ENCODE assay signal across 16 cellular contexts in the genomic region with DNA sequence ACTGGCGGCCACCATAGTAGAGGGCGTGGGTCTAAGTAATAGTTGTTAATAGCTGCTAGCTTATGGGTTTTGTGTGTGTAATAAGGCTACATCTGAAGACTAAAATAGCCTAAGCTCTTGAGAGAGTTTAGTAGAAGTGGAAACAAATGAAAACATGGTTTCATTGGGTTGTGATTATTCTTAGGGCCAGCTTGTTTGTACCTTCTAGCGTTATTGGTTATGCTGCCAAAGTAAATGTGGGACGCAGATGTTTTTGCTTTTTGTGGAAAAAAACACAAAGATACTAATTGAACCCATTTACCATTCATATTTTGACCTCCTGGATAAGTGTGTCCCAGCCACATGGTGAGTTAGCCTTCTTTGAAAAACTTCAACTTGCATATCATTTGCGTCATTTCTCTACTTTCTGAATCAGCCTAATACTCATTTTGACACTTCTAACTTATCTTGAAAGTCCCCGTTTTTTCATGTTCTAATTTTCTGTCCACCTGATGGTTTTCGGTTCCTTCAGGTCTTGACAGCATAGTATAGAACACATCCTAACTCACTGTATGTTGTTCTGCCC.
DNase-seq lines count a peak whose midpoint lies in the region; ATAC-seq and TF ChIP-seq lines count a peak whose summit lies in the region.
"Had no signal": no experiment of that assay in that cellular context is flagged by ENCODE, and none has a peak within 500 bp of the region (broad histone marks: within the 10 kb centered on the region; RNA-seq: fewer than 3 reads in every experiment).

No MANE protein-coding gene starts in this region.

- no peaks in the 10 kb centered on the region for H3K9me3 ChIP-seq in T-helper 17 cell (ENCODE audit: control insufficient read depth, low read length, poor library complexity, severe bottlenecking)
- no peaks in the 10 kb centered on the region for H3K9me3 ChIP-seq in endodermal cell (ENCODE audit: control insufficient read depth, low read length)
- H3K9me3 ChIP-seq: HAP-1, SJSA1 had no signal

- no peaks in the 10 kb centered on the region for H3K4me1 ChIP-seq in endodermal cell (ENCODE audit: control insufficient read depth, insufficient read depth, low read length)
- H3K4me1 ChIP-seq: HAP-1 had no signal

- no peaks in the 10 kb centered on the region for H3K27me3 Mint-ChIP-seq in T-helper 17 cell
- peaks cover 1% of the 10 kb centered on the region for H3K27me3 Mint-ChIP-seq in endodermal cell (ENCODE audit: insufficient read depth)

- no peaks in the 10 kb centered on the region for H3K36me3 ChIP-seq in endodermal cell (ENCODE audit: control insufficient read depth, insufficient read depth, low read length)
- H3K36me3 ChIP-seq: HAP-1, SJSA1 had no signal

- H3K9me3 Mint-ChIP-seq in endodermal cell: peaks cover 3% of the 10 kb centered on the region

- H3K4me1 Mint-ChIP-seq in T-helper 17 cell (no peaks in the 10 kb centered on the region), endodermal cell (peaks cover 14% of the 10 kb centered on the region)
- H3K4me1 Mint-ChIP-seq: nephron had no signal

- 94 to 100% methylated on average over 1 to 5 of the region's 7 CpGs for WGBS in endodermal cell (ENCODE audit: insufficient coverage in 1 of 2, insufficient read length in 1 of 2), 2 experiments

- TF ChIP-seq CTCF in GM13976 (IDR thresholded peaks at IDR 0.05; ENCODE audit: borderline replicate concordance, control extremely low read depth, extremely low read depth, insufficient read depth, missing control alignments) (no peak), endodermal cell (conservative IDR thresholded peaks at IDR 0.05) (no peak)

- no peak overlapping the region for H3K9ac ChIP-seq in endodermal cell (ENCODE audit: extremely low read depth, low read length, poor library complexity, severe bottlenecking)

- ATAC-seq in GM19397 (IDR thresholded peaks at IDR 0.05; ENCODE audit: unreplicated experiment) (peak; percentile 79), HG02763 (IDR thresholded peaks at IDR 0.05; ENCODE audit: unreplicated experiment) (peak; percentile 89), HG03442 (IDR thresholded peaks at IDR 0.05; ENCODE audit: unreplicated experiment) (peak; percentile 93), T-helper 17 cell (no peak)

- H3K27ac Mint-ChIP-seq in T-helper 17 cell: no peak overlapping the region
- H3K27ac Mint-ChIP-seq in endodermal cell: no peak overlapping the region
- H3K27ac Mint-ChIP-seq: nephron had no signal

- no peak overlapping the region for H3K4me3 Mint-ChIP-seq in T-helper 17 cell
- H3K4me3 Mint-ChIP-seq in endodermal cell: no peak overlapping the region
- H3K4me3 Mint-ChIP-seq: nephron had no signal

- H3K4me3 ChIP-seq in endodermal cell (ENCODE audit: low read length): no peak overlapping the region
- H3K4me3 ChIP-seq: HAP-1, SJSA1, skin epidermis had no signal

- H3K27me3 ChIP-seq in endodermal cell (ENCODE audit: control insufficient read depth, insufficient read depth, low read length, poor library complexity, severe bottlenecking): no peaks in the 10 kb centered on the region
- H3K27me3 ChIP-seq: SJSA1 had no signal

- DNase-seq in GM13976 (ENCODE audit: low spot score) (peak; percentile 24), NCI-H82 (lab: John Stamatoyannopoulos, UW) (no peak), T-helper 17 cell (no peak), endodermal cell (no peak), germinal center (ENCODE audit: low spot score) (no peak)
- DNase-seq: activated naive CD4-positive, alpha-beta T cell treated with Interleukin-2 at 50 U/mL for 16 hours; DND-41; kidney glomerular epithelial cell; NCI-H226 had no signal

- no peaks in the 10 kb centered on the region for H3K36me3 Mint-ChIP-seq in T-helper 17 cell (ENCODE audit: low read depth)
- H3K36me3 Mint-ChIP-seq in endodermal cell (ENCODE audit: low read depth): no peaks in the 10 kb centered on the region

- H3K27ac ChIP-seq in endodermal cell (ENCODE audit: low read depth, low read length): no peak overlapping the region
- H3K27ac ChIP-seq: SJSA1, skin epidermis had no signal

- in situ Hi-C loops in GM13976 (cut with MboI; ENCODE audit: low sequenced_read_pairs, unreplicated experiment): no loop called here
